ENCODE assay signal across 17 cellular contexts in the genomic region with DNA sequence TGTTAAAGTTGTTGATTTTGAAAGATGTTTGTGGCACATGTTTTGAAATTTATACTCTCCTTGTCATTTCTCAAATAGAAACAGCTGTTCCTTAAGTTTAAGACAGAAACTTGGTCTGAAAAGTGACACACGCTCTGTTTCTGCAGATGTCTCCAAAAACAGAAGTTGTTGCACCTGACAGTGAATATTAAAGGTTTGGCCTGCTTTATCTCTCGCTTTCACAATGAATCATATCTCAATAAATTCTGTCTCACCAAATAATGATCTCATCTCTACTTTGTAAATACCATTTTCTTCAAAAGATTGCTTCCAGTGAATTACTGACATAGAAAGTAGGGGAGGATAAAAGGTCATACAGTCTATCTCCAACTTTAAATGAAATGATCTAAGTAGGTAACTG.
DNase-seq lines count a peak whose midpoint lies in the region; ATAC-seq lines count a peak whose summit lies in the region.
"Had no signal": no experiment of that assay in that cellular context is flagged by ENCODE, and none has a peak within 500 bp of the region (broad histone marks: within the 10 kb centered on the region; RNA-seq: fewer than 3 reads in every experiment).

No MANE protein-coding gene starts in this region.

- no peak overlapping the region for H3K4me3 Mint-ChIP-seq in activated naive CD4-positive, alpha-beta T cell treated with anti-CD3 and anti-CD28 coated beads for 36 hours
- H3K4me3 Mint-ChIP-seq: activated naive CD8-positive, alpha-beta T cell treated with anti-CD3 and anti-CD28 coated beads, Interleukin-2, amount 10 ng/mL, durations not matched to agents 7 days and 5 days; endodermal cell had no signal

- no peak for DNase-seq in occipital lobe (lab: John Stamatoyannopoulos, UW)
- DNase-seq in G401 (ENCODE audit: low spot score): no peak
- no peak for DNase-seq in germinal center (ENCODE audit: low spot score)
- DNase-seq in activated naive CD4-positive, alpha-beta T cell treated with anti-CD3 and anti-CD28 coated beads for 36 hours: no peak
- DNase-seq: activated CD4-positive, alpha-beta T cell treated with anti-CD3 and anti-CD28 coated beads for 1 hour; activated naive CD8-positive, alpha-beta T cell treated with anti-CD3 and anti-CD28 coated beads, Interleukin-2, amount 10 ng/mL, durations not matched to agents 7 days and 5 days; activated T-cell treated with anti-CD3 and anti-CD28 coated beads for 4 hours; caudate nucleus; endodermal cell; NCI-H1048; ovary; testis had no signal

- ATAC-seq in GM18502 (IDR thresholded peaks at IDR 0.05; ENCODE audit: poor library complexity, unreplicated experiment): peak; percentile 80
- ATAC-seq in GM19468 (IDR thresholded peaks at IDR 0.05; ENCODE audit: extremely low read depth, unreplicated experiment): peak; percentile 53
- ATAC-seq in HG02852 (IDR thresholded peaks at IDR 0.05; ENCODE audit: unreplicated experiment): peak; percentile 68
- ATAC-seq in HG03521 (IDR thresholded peaks at IDR 0.05; ENCODE audit: unreplicated experiment): peak; percentile 60
- ATAC-seq: Panc1 had no signal

- no peaks in the 10 kb centered on the region for H3K9me3 Mint-ChIP-seq in activated naive CD4-positive, alpha-beta T cell treated with anti-CD3 and anti-CD28 coated beads for 36 hours
- H3K9me3 Mint-ChIP-seq: activated naive CD8-positive, alpha-beta T cell treated with anti-CD3 and anti-CD28 coated beads, Interleukin-2, amount 10 ng/mL, durations not matched to agents 7 days and 5 days; endodermal cell had no signal

- H3K36me3 Mint-ChIP-seq in activated naive CD4-positive, alpha-beta T cell treated with anti-CD3 and anti-CD28 coated beads for 36 hours (ENCODE audit: low read depth): no peaks in the 10 kb centered on the region
- H3K36me3 Mint-ChIP-seq: activated naive CD8-positive, alpha-beta T cell treated with anti-CD3 and anti-CD28 coated beads, Interleukin-2, amount 10 ng/mL, durations not matched to agents 7 days and 5 days had no signal

- in situ Hi-C loops in G401 (cut with HindIII; ENCODE audit: low sequenced_read_pairs): no loop called here

- H3K27ac Mint-ChIP-seq in activated naive CD4-positive, alpha-beta T cell treated with anti-CD3 and anti-CD28 coated beads for 36 hours: no peak overlapping the region
- H3K27ac Mint-ChIP-seq: activated naive CD8-positive, alpha-beta T cell treated with anti-CD3 and anti-CD28 coated beads, Interleukin-2, amount 10 ng/mL, durations not matched to agents 7 days and 5 days; endodermal cell had no signal

- no peaks in the 10 kb centered on the region for H3K27me3 Mint-ChIP-seq in activated naive CD4-positive, alpha-beta T cell treated with anti-CD3 and anti-CD28 coated beads for 36 hours (ENCODE audit: low read depth)
- H3K27me3 Mint-ChIP-seq: activated naive CD8-positive, alpha-beta T cell treated with anti-CD3 and anti-CD28 coated beads, Interleukin-2, amount 10 ng/mL, durations not matched to agents 7 days and 5 days had no signal

- intact Hi-C loops in activated naive CD4-positive, alpha-beta T cell treated with anti-CD3 and anti-CD28 coated beads for 36 hours (cut with micrococcal nuclease): no loop called here

- H3K4me1 Mint-ChIP-seq in activated naive CD4-positive, alpha-beta T cell treated with anti-CD3 and anti-CD28 coated beads for 36 hours (ENCODE audit: low read depth): no peaks in the 10 kb centered on the region
- H3K4me1 Mint-ChIP-seq: activated naive CD8-positive, alpha-beta T cell treated with anti-CD3 and anti-CD28 coated beads, Interleukin-2, amount 10 ng/mL, durations not matched to agents 7 days and 5 days had no signal

- CTCF ChIA-PET in activated naive CD4-positive, alpha-beta T cell treated with anti-CD3 and anti-CD28 coated beads for 36 hours (lab: Charles Lee): interaction anchor here (1.0 to 3.1 kb wide), 4 partner anchors 13 to 25 kb away, joined by 3 to 35 read pairs (median 9); no protein-coding TSS in a partner anchor
